8 cellular contexts compared by ENCODE assay signal in the genomic region with DNA sequence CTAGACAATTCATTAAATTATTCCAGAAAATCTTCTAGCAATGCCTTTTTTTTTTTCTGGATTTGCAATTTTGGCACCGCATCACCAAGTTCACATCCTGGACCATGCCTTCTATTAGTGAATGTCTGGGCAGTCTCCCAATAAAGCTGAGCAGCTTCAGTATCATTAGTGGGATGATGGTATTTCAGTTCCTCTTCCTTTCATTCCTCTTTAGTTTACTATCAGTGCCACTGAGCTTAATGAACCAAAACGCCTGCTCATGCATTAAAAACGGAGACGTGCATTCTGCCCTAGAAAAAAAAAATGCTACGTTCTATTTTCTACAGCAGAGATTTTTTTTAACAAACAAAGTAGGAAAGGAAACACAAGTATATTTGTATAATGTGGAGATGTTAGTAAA.
A peak's percentile ranks its signal among the peaks of the same experiment; 100 is the strongest.
DNase-seq lines count a peak whose midpoint lies in the region; ATAC-seq and TF ChIP-seq lines count a peak whose summit lies in the region.

No MANE protein-coding gene starts in this region.

- H3K4me3 ChIP-seq in testis: no peak overlapping the region

- no peak overlapping the region for H3K27ac ChIP-seq in testis

- H3K4me1 ChIP-seq in testis: no peaks in the 10 kb centered on the region

- no peaks in the 10 kb centered on the region for H3K36me3 ChIP-seq in testis (ENCODE audit: low read depth, missing control alignments)

- no peaks in the 10 kb centered on the region for H3K36me3 Mint-ChIP-seq in T-cell
- no peaks in the 10 kb centered on the region for H3K36me3 Mint-ChIP-seq in osteocyte (ENCODE audit: unreplicated experiment)

- H3K27ac Mint-ChIP-seq in T-cell: no peak overlapping the region
- no peak overlapping the region for H3K27ac Mint-ChIP-seq in osteocyte (ENCODE audit: unreplicated experiment)

- DNase-seq in RPMI8226 (peak; percentile 12), myocyte (ENCODE audit: low read depth) (peak; percentile 44), testis (no peak), T-cell (no peak), osteocyte (ENCODE audit: extremely low spot score, unreplicated experiment) (no peak), OCI-M1 (lab: John Stamatoyannopoulos, UW) (no peak)

- CTCF ChIA-PET in T-cell (lab: Charles Lee): no interaction called here

- POLR2A ChIA-PET in T-cell (lab: Charles Lee): no interaction called here

- TF ChIP-seq POLR2A in testis (IDR thresholded peaks at IDR 0.05): no peak

- TF ChIP-seq CTCF in testis (IDR thresholded peaks at IDR 0.05) (no peak), osteocyte (IDR thresholded peaks at IDR 0.05) (no peak)

- no peaks in the 10 kb centered on the region for H3K9me3 ChIP-seq in testis

- WGBS in testis, 2 donors: 41 to 50% methylated on average over 5 of the region's 5 CpGs

- H3K4me1 Mint-ChIP-seq in T-cell (no peaks in the 10 kb centered on the region), osteocyte (ENCODE audit: unreplicated experiment) (peaks cover 3% of the 10 kb centered on the region)

- H3K27me3 Mint-ChIP-seq in T-cell: no peaks in the 10 kb centered on the region
- H3K27me3 Mint-ChIP-seq in osteocyte (ENCODE audit: unreplicated experiment): no peaks in the 10 kb centered on the region

- peaks cover 0 to 7% (median 4%) of the 10 kb centered on the region in 3 donors for H3K9me3 Mint-ChIP-seq in T-cell
- H3K9me3 Mint-ChIP-seq in osteocyte (ENCODE audit: unreplicated experiment): no peaks in the 10 kb centered on the region

- no peak overlapping the region for H3K4me3 Mint-ChIP-seq in T-cell
- H3K4me3 Mint-ChIP-seq in osteocyte (ENCODE audit: unreplicated experiment): no peak overlapping the region

- intact Hi-C loops in testis (cut with DNase I; ENCODE audit: low total_unique reads): no loop called here

- peak; percentile 90 for ATAC-seq in GM18868 (IDR thresholded peaks at IDR 0.05; ENCODE audit: unreplicated experiment)
- ATAC-seq in HG02884 (IDR thresholded peaks at IDR 0.05; ENCODE audit: unreplicated experiment): peak; percentile 72
- no peak for ATAC-seq in T-cell (replicated peaks in 1 of 4)

- no peaks in the 10 kb centered on the region for H3K27me3 ChIP-seq in testis

Comparison
In these comparisons a context has a peak if more than half of its experiments do, and no peak if none do; other contexts are left out.
1. ATAC-seq: peak in GM18868 (single experiment) and HG02884 (single experiment); none in T-cell (0 of 4).
2. DNase-seq: peak in RPMI8226 (single experiment) and myocyte (single experiment); none in testis (single experiment), T-cell (0 of 34), osteocyte (single experiment) and OCI-M1 (single experiment).